ENCODE assay signal across 8 cellular contexts in the genomic region with DNA sequence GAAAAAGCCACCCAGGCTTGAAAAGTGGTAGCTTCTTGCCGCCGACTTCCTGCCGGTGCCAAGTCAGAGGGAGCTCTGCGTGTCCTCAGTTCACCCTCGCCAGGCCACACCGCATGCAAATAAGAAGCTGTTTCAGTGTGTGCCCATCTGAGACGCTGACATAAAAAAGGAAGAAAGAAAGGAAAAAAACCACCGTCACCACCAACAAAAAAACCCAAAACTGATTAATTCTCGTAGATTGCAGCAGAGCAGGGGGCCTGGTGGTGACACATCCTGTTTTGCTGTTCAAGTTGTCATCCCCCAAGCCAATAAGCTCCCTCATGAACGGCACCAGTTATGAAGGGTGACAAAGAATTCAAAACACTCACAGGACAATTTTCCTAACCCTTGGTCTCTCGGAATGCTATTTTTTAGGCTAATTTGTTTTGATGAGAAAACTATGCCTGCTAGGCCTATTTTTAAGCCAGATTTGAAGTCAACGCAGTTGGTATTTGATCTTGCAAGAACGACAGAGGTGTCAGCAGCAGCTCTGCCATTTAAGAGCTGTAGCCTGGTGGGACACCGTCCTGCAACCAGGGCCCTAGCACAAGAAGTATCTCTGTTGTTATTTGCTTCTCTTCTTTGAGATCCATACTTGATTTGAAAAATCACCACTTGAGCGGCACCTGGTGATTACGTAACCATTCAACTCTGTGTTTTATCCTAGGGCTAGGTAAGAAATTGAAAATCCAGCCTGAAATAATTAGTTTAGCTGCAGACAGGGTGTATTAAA.
A peak's percentile ranks its signal among the peaks of the same experiment; 100 is the strongest.
DNase-seq lines count a peak whose midpoint lies in the region; ATAC-seq, FAIRE-seq and TF ChIP-seq lines count a peak whose summit lies in the region.

No MANE protein-coding gene starts in this region.

- H3K23ac ChIP-seq in H1 (ENCODE audit: insufficient read length), result no peak overlapping the region

- H3K9ac ChIP-seq in H1 (replicated peaks in 1 of 4; ENCODE audit: extremely low read depth in 1 of 4, low read depth in 3 of 4, low read length in 3 of 4), result no peak overlapping the region

- intact Hi-C loops in psoas muscle (cut with DNase I), result no loop called here

- TF ChIP-seq EP300 in H1 (IDR thresholded peaks at IDR 0.05; ENCODE audit: borderline replicate concordance in 1 of 2, low read depth in 2 of 2, low read length in 2 of 2), result no peak

- H2BK15ac ChIP-seq in H1 (ENCODE audit: low read length), result no peak overlapping the region

- ATAC-seq in GM21423 (IDR thresholded peaks at IDR 0.05; ENCODE audit: unreplicated experiment) (peak; percentile 91), psoas muscle (peak; percentile 70 to 94 (median 80)), SK-N-SH treated with all-trans-retinoic acid at 6 μM for 48 hours (no peak)

- H3K9me3 ChIP-seq in H1 (ENCODE audit: insufficient read depth in 2 of 2, low read depth in 1 of 2, low read length in 1 of 2) (no peaks in the 10 kb centered on the region), psoas muscle (no peaks in the 10 kb centered on the region)

- no peak overlapping the region for H3K4me3 Mint-ChIP-seq in glutamatergic neuron (ENCODE audit: unreplicated experiment)

- no peak overlapping the region for H4K5ac ChIP-seq in H1 (ENCODE audit: insufficient read length, low read depth, low read length)

- no peak overlapping the region for H3K4me2 ChIP-seq in H1 (ENCODE audit: insufficient read depth in 1 of 2, low read depth in 2 of 2, low read length in 2 of 2)

- POLR2A ChIA-PET in H1 (lab: Charles Lee; ENCODE audit: partially characterized antibody), result no interaction called here

- no peak overlapping the region for H4K91ac ChIP-seq in H1 (replicated peaks; ENCODE audit: insufficient read length, low read length)

- no peak for FAIRE-seq in H1 (lab: Jason Lieb, UNC)

- TF ChIP-seq CTCF in H1 (IDR thresholded peaks at IDR 0.05; ENCODE audit: control extremely low read depth in 1 of 3, insufficient read depth in 1 of 3, low read depth in 1 of 3, low read length in 3 of 3) (no peak), psoas muscle (IDR thresholded peaks at IDR 0.05) (no peak), glutamatergic neuron (IDR thresholded peaks at IDR 0.05; ENCODE audit: partially characterized antibody, unreplicated experiment) (no peak)

- H3K4me1 Mint-ChIP-seq in glutamatergic neuron (ENCODE audit: low read depth, unreplicated experiment), result no peaks in the 10 kb centered on the region

- no peak overlapping the region for H3K56ac ChIP-seq in H1 (replicated peaks; ENCODE audit: insufficient read length, low read depth, low read length)

- H3K9me3 Mint-ChIP-seq in glutamatergic neuron (ENCODE audit: unreplicated experiment), result no peaks in the 10 kb centered on the region

- WGBS in H1 (ENCODE audit: extremely low coverage in 1 of 2, insufficient coverage in 1 of 2, insufficient read length in 1 of 2, insufficient replicate concordance in 2 of 2, low coverage in 1 of 2, low lambda C conversion rate in 2 of 2, missing lambda C conversion rate in 1 of 2), 2 experiments, result 78% methylated on average over 16 of the region's 16 CpGs; no CpG with 5 or more reads in 1 of the 2 experiments
- WGBS in psoas muscle, 3 donors, result 28 to 42% (median 31%) methylated on average over 16 of the region's 16 CpGs

- no peak overlapping the region for H3K27ac Mint-ChIP-seq in glutamatergic neuron (ENCODE audit: unreplicated experiment)

- no peak for TF ChIP-seq POLR2A in H1 (IDR thresholded peaks at IDR 0.05; ENCODE audit: control extremely low read depth in 1 of 2, low read depth in 2 of 2, low read length in 2 of 2)

- no peak overlapping the region for H2AFZ ChIP-seq in H1 (ENCODE audit: low read length)

- H2AK5ac ChIP-seq in H1 (ENCODE audit: low read depth, low read length), result 0 out of 2 replicates have a peak overlapping the region, but pooled peaks have one; percentile 13

- peaks cover 6% of the 10 kb centered on the region; the same call in 1 of the 2 replicates for H3K23me2 ChIP-seq in H1 (ENCODE audit: low read depth, low read length)

- H3K4ac ChIP-seq in H1 (replicated peaks; ENCODE audit: insufficient read length, low read depth, low read length), result no peak overlapping the region

- no peaks in the 10 kb centered on the region for H3K79me1 ChIP-seq in H1 (ENCODE audit: low read depth, low read length)

- no peak overlapping the region for H3K4me3 ChIP-seq in H1 (ENCODE audit: extremely low read depth in 1 of 4, insufficient read depth in 2 of 4, low read depth in 3 of 4, low read length in 4 of 4)
- H3K4me3 ChIP-seq in psoas muscle, result no peak overlapping the region

- H3K36me3 Mint-ChIP-seq in glutamatergic neuron (ENCODE audit: unreplicated experiment), result no peaks in the 10 kb centered on the region

- H3K36me3 ChIP-seq in H1 (ENCODE audit: control insufficient read depth in 2 of 4, insufficient read depth in 4 of 4, low read length in 3 of 4) (no peaks in the 10 kb centered on the region), psoas muscle (ENCODE audit: insufficient read depth in 1 of 2, low read depth in 1 of 2) (no peaks in the 10 kb centered on the region)

- H2BK20ac ChIP-seq in H1 (ENCODE audit: low read length), result no peak overlapping the region

- no peaks in the 10 kb centered on the region for H3K79me2 ChIP-seq in H1 (ENCODE audit: control insufficient read depth in 1 of 2, insufficient read depth in 2 of 2, low read length in 2 of 2)

- no peaks in the 10 kb centered on the region for H4K20me1 ChIP-seq in H1 (replicated peaks in 1 of 2; ENCODE audit: control insufficient read depth in 1 of 2, insufficient read depth in 2 of 2, low read length in 2 of 2)

- no peak overlapping the region for H3K14ac ChIP-seq in H1 (ENCODE audit: insufficient read length)

- no peaks in the 10 kb centered on the region for H3K27me3 ChIP-seq in H1 (replicated peaks in 1 of 4; ENCODE audit: control insufficient read depth in 3 of 4, extremely low read depth in 1 of 4, insufficient read depth in 3 of 4, low read length in 3 of 4)
- H3K27me3 ChIP-seq in psoas muscle (ENCODE audit: insufficient read depth in 3 of 3, low read length in 2 of 3), result no peaks in the 10 kb centered on the region

- TF ChIP-seq RAD21 in H1 (IDR thresholded peaks at IDR 0.05 in 1 of 2, conservative IDR thresholded peaks at IDR 0.05 in 1 of 2; ENCODE audit: low read depth in 2 of 2, low read length in 2 of 2), result no peak

- DNase-seq in CD1c-positive myeloid dendritic cell (ENCODE audit: extremely low spot score) (peak; percentile 82), KG1 (lab: John Stamatoyannopoulos, UW) (peak; percentile 83), H1 (ENCODE audit: low read depth in 1 of 2, low spot score in 2 of 2) (no peak), psoas muscle (peak; percentile 37 to 77), glutamatergic neuron (no peak)
- DNase-seq in activated CD4-positive, alpha-beta T cell treated with anti-CD3 and anti-CD28 coated beads, Interleukin-2, amount 50 U/mL, for 1 hour, result peak; percentile 77

- CTCF ChIA-PET in H1 (lab: Charles Lee; ENCODE audit: partially characterized antibody), result interaction anchor here (0.6 to 1.1 kb wide), 4 partner anchors 15 to 1750 kb away, joined by 3 to 5 read pairs (median 4); a partner anchor contains a TSS

- H2BK5ac ChIP-seq in H1 (ENCODE audit: low read depth, low read length), result no peak overlapping the region

- H2BK120ac ChIP-seq in H1 (replicated peaks; ENCODE audit: low read depth, low read length), result no peak overlapping the region

- H3K27ac ChIP-seq in H1 (ENCODE audit: low read depth, low read length), result no peak overlapping the region
- peak overlapping the region; percentile 25 for H3K27ac ChIP-seq in psoas muscle

- no peaks in the 10 kb centered on the region for H3K4me1 ChIP-seq in H1 (replicated peaks in 1 of 4; ENCODE audit: control insufficient read depth in 3 of 4, insufficient read depth in 4 of 4, low read length in 3 of 4)
- H3K4me1 ChIP-seq in psoas muscle, result peaks cover 6% of the 10 kb centered on the region

- H4K8ac ChIP-seq in H1 (ENCODE audit: extremely low read depth, insufficient read depth, low read length), result no peak overlapping the region

- peaks cover 8% of the 10 kb centered on the region for H3K27me3 Mint-ChIP-seq in glutamatergic neuron (ENCODE audit: unreplicated experiment)

- no peak overlapping the region for H3K18ac ChIP-seq in H1 (ENCODE audit: extremely low read depth, low read length)

- H2BK12ac ChIP-seq in H1 (ENCODE audit: low read depth, low read length), result no peak overlapping the region

TF ChIP-seq in H1, 55 proteins besides CTCF, POLR2A, EP300 and RAD21:
- TF ChIP-seq CREB1 (IDR thresholded peaks at IDR 0.05), result no peak
- TF ChIP-seq CEBPB (IDR thresholded peaks at IDR 0.05; ENCODE audit: low read depth, low read length), result peak; percentile 24; the same call in 1 of the 2 replicates
- TF ChIP-seq KDM1A (IDR thresholded peaks at IDR 0.05; ENCODE audit: borderline replicate concordance, low read length), result no peak

TF ChIP-seq in SK-N-SH treated with all-trans-retinoic acid at 6 μM for 48 hours, 23 proteins besides CTCF, POLR2A, EP300 and RAD21 (continues in another document):
- TF ChIP-seq BACH2 (CRISPR knock-in tag; IDR thresholded peaks at IDR 0.05; ENCODE audit: borderline replicate concordance) (no peak), ESRRG (CRISPR knock-in tag; IDR thresholded peaks at IDR 0.05) (no peak), ZFP3 (CRISPR knock-in tag; IDR thresholded peaks at IDR 0.05) (no peak), ISL1 (CRISPR knock-in tag; IDR thresholded peaks at IDR 0.05) (no peak), RARB (CRISPR knock-in tag; IDR thresholded peaks at IDR 0.05) (no peak), TOX (CRISPR knock-in tag; IDR thresholded peaks at IDR 0.05; ENCODE audit: borderline replicate concordance) (no peak)
- TF ChIP-seq, protein P1, sequence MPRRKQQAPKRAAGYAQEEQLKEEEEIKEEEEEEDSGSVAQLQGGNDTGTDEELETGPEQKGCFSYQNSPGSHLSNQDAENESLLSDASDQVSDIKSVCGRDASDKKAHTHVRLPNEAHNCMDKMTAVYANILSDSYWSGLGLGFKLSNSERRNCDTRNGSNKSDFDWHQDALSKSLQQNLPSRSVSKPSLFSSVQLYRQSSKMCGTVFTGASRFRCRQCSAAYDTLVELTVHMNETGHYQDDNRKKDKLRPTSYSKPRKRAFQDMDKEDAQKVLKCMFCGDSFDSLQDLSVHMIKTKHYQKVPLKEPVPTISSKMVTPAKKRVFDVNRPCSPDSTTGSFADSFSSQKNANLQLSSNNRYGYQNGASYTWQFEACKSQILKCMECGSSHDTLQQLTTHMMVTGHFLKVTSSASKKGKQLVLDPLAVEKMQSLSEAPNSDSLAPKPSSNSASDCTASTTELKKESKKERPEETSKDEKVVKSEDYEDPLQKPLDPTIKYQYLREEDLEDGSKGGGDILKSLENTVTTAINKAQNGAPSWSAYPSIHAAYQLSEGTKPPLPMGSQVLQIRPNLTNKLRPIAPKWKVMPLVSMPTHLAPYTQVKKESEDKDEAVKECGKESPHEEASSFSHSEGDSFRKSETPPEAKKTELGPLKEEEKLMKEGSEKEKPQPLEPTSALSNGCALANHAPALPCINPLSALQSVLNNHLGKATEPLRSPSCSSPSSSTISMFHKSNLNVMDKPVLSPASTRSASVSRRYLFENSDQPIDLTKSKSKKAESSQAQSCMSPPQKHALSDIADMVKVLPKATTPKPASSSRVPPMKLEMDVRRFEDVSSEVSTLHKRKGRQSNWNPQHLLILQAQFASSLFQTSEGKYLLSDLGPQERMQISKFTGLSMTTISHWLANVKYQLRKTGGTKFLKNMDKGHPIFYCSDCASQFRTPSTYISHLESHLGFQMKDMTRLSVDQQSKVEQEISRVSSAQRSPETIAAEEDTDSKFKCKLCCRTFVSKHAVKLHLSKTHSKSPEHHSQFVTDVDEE (CRISPR knock-in tag; IDR thresholded peaks at IDR 0.05), result no peak

Comparison
In these comparisons a context has a peak if more than half of its experiments do, and no peak if none do; other contexts are left out.
1. DNase-seq: peak in CD1c-positive myeloid dendritic cell (single experiment), KG1 (single experiment), activated CD4-positive, alpha-beta T cell treated with anti-CD3 and anti-CD28 coated beads, Interleukin-2, amount 50 U/mL, for 1 hour (single experiment) and psoas muscle (2 of 2); none in H1 (0 of 2) and glutamatergic neuron (single experiment).